ENCODE assay signal across 1 cellular context in genomic region chr3:12995389-12996180, GRCh38.
TF ChIP-seq lines count a peak whose summit lies in the region.

No MANE protein-coding gene starts in this region.

TF ChIP-seq in K562, 482 proteins besides CTCF, POLR2A, EP300 and RAD21 (continued from another document and continues in another):
- TF ChIP-seq NFXL1 (CRISPR knock-in tag; IDR thresholded peaks at IDR 0.05) (0 out of 2 replicates have a peak, but pooled peaks have one; percentile 11), NFATC3 (IDR thresholded peaks at IDR 0.05) (no peak), NKRF (IDR thresholded peaks at IDR 0.05; ENCODE audit: borderline replicate concordance) (no peak), ZBTB43 (CRISPR knock-in tag; IDR thresholded peaks at IDR 0.05) (no peak; the same call in 1 of the 2 replicates), ELF4 (CRISPR knock-in tag; IDR thresholded peaks at IDR 0.05) (no peak), SNAPC5 (CRISPR knock-in tag; IDR thresholded peaks at IDR 0.05) (no peak), BDP1 (IDR thresholded peaks at IDR 0.05; ENCODE audit: insufficient read depth, insufficient read length) (no peak), ARHGAP35 (IDR thresholded peaks at IDR 0.05; ENCODE audit: partially characterized antibody) (no peak), ZNF436 (CRISPR knock-in tag; IDR thresholded peaks at IDR 0.05) (no peak), CHD2 (IDR thresholded peaks at IDR 0.05; ENCODE audit: low read depth, low read length) (no peak), SMARCA5 (IDR thresholded peaks at IDR 0.05) (no peak), KHSRP (IDR thresholded peaks at IDR 0.05) (no peak), GATA2 (CRISPR knock-in tag; IDR thresholded peaks at IDR 0.05) (no peak), RREB1 (CRISPR knock-in tag; IDR thresholded peaks at IDR 0.05) (no peak), POLR2AphosphoS5 (IDR thresholded peaks at IDR 0.05; ENCODE audit: control insufficient read depth, insufficient read depth, low read depth, low read length) (no peak), TRIM25 (IDR thresholded peaks at IDR 0.05; ENCODE audit: borderline replicate concordance) (no peak), RCOR1 (IDR thresholded peaks at IDR 0.05; ENCODE audit: borderline replicate concordance in 1 of 2, low read depth in 2 of 2, low read length in 2 of 2) (no peak), SAFB2 (IDR thresholded peaks at IDR 0.05; ENCODE audit: borderline replicate concordance, low read depth, low read length, severe bottlenecking) (no peak), MXD1 (CRISPR knock-in tag; IDR thresholded peaks at IDR 0.05; ENCODE audit: borderline replicate concordance, poor library complexity, severe bottlenecking) (peak; percentile 11), ZMIZ1 (IDR thresholded peaks at IDR 0.05; ENCODE audit: low read depth in 2 of 2, low read length in 2 of 2) (no peak), RBM15 (IDR thresholded peaks at IDR 0.05; ENCODE audit: insufficient read depth, low read length) (no peak), SMAD3 (CRISPR knock-in tag; conservative IDR thresholded peaks at IDR 0.05) (no peak), ZNF512 (tag; IDR thresholded peaks at IDR 0.05) (no peak), TFE3 (CRISPR knock-in tag; IDR thresholded peaks at IDR 0.05) (no peak), NFYB (IDR thresholded peaks at IDR 0.05; ENCODE audit: extremely low read depth, insufficient read length) (no peak), BRCA1 (IDR thresholded peaks at IDR 0.05) (no peak), BRCA1 (CRISPR knock-in tag; IDR thresholded peaks at IDR 0.05) (no peak), MAFK (IDR thresholded peaks at IDR 0.05; ENCODE audit: low read length) (no peak), TEAD1 (CRISPR knock-in tag; IDR thresholded peaks at IDR 0.05) (no peak), PURB (CRISPR knock-in tag; IDR thresholded peaks at IDR 0.05; ENCODE audit: low read depth) (no peak), ZNF253 (CRISPR knock-in tag; conservative IDR thresholded peaks at IDR 0.05) (no peak), ZNF655 (CRISPR knock-in tag; IDR thresholded peaks at IDR 0.05) (no peak), MLLT1 (IDR thresholded peaks at IDR 0.05) (no peak)
